Comparison of ENCODE assay signal across 9 cellular contexts in the genomic region with DNA sequence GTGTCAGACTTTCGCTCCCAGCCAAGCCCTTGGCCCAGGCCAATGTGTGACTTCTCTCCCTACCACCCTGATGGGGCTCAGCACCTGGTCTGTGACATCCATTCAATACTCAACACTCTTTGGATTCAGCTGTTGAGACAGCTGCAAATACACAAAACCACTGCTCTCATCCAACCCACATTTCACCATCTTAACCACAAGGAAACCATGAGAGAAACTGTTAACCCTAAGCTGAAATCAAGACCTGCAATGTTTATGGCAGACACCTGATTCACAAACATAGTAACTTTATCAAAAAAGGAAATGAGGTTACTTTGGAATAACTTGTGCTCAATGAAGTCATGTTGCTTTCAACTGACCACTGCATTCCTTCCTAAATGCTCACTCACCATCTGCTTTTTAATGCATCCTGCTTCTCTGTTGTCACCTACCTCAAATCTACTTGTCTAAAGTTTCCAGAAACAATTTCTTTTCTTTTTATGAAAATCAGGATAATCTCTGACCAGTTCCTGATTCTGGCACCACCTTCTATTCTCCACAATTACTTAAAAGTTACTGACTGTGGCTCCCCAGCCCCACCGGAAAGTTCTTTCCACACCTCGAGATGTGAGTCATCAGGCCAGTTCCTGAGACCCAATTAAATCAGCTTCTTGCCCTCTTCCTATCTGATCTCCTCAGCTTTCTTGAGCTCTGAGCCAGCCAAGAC.
A peak's percentile ranks its signal among the peaks of the same experiment; 100 is the strongest.
DNase-seq lines count a peak whose midpoint lies in the region; ATAC-seq and TF ChIP-seq lines count a peak whose summit lies in the region.
"Had no signal": no experiment of that assay in that cellular context is flagged by ENCODE, and none has a peak within 500 bp of the region (broad histone marks: within the 10 kb centered on the region; RNA-seq: fewer than 3 reads in every experiment).

No MANE protein-coding gene starts in this region.

- H3K9ac ChIP-seq in GM23248 = no peak overlapping the region

- in situ Hi-C loops in GM23248 (cut with MboI) = no loop called here

- no peaks in the 10 kb centered on the region for H3K36me3 Mint-ChIP-seq in CD8-positive, alpha-beta T cell
- no peaks in the 10 kb centered on the region for H3K36me3 Mint-ChIP-seq in endothelial cell (ENCODE audit: low read depth, unreplicated experiment)
- H3K36me3 Mint-ChIP-seq: memory B cell had no signal

- no peak overlapping the region for H3K27ac ChIP-seq in CD8-positive, alpha-beta T cell (ENCODE audit: low read depth, low read length)
- H3K27ac ChIP-seq in GM23248 (peak overlapping the region; percentile 36), PC-9 (peak overlapping the region; percentile 96), WERI-Rb-1 (no peak overlapping the region)

- no peaks in the 10 kb centered on the region for H3K36me3 ChIP-seq in CD8-positive, alpha-beta T cell (ENCODE audit: insufficient read depth, low read length)
- H3K36me3 ChIP-seq in GM23248 (ENCODE audit: low read depth) (no peaks in the 10 kb centered on the region), PC-9 (ENCODE audit: low read depth) (no peaks in the 10 kb centered on the region), WERI-Rb-1 (no peaks in the 10 kb centered on the region)

- whole genome bisulfite sequencing in GM23248 (ENCODE audit: low coverage in 1 of 2, low lambda C conversion rate in 2 of 2, missing lambda C conversion rate in 2 of 2), 2 experiments = 28 to 30% methylated on average over 3 of the region's 3 CpGs

- TSS peak; percentile 85 for BruUV-seq in PC-9 (replicated peaks; lab: Mats Ljungman, UMichigan)

- peaks cover 28% of the 10 kb centered on the region for H3F3A ChIP-seq in GM23248 (ENCODE audit: insufficient read depth)
- peaks cover 49% of the 10 kb centered on the region for H3F3A ChIP-seq in PC-9 (ENCODE audit: insufficient read depth, low read depth)

- H3K27ac Mint-ChIP-seq in CD8-positive, alpha-beta T cell = no peak overlapping the region
- no peak overlapping the region for H3K27ac Mint-ChIP-seq in endothelial cell (ENCODE audit: unreplicated experiment)
- H3K27ac Mint-ChIP-seq: memory B cell had no signal

- DNase-seq in CD8-positive, alpha-beta T cell = peak in 1 of 7 experiments; percentile 17
- DNase-seq in GM23248 = peak; percentile 90
- peak; percentile 58 to 99 for DNase-seq in PC-9
- peak; percentile 47 for DNase-seq in fibroblast of peridontal ligament (ENCODE audit: extremely low read depth)
- DNase-seq in mucosa of gallbladder (ENCODE audit: low spot score) = no peak
- DNase-seq in endothelial cell (ENCODE audit: low spot score) = no peak
- DNase-seq in WERI-Rb-1 = no peak
- DNase-seq in NCI-H1694 (lab: John Stamatoyannopoulos, UW) = no peak

- H4K20me1 ChIP-seq in GM23248 (ENCODE audit: insufficient read depth) = no peaks in the 10 kb centered on the region
- H4K20me1 ChIP-seq in PC-9 (ENCODE audit: insufficient read depth) = no peaks in the 10 kb centered on the region

- TF ChIP-seq CTCF in CD8-positive, alpha-beta T cell (IDR thresholded peaks at IDR 0.05) = no peak
- TF ChIP-seq CTCF in PC-9 (conservative IDR thresholded peaks at IDR 0.05) (no peak), endothelial cell (IDR thresholded peaks at IDR 0.05; ENCODE audit: unreplicated experiment) (no peak), WERI-Rb-1 (IDR thresholded peaks at IDR 0.05; ENCODE audit: low read depth, low read length) (no peak)

- no peak overlapping the region for H2AFZ ChIP-seq in GM23248
- no peak overlapping the region for H2AFZ ChIP-seq in PC-9

- no peaks in the 10 kb centered on the region for H3K9me2 ChIP-seq in GM23248 (ENCODE audit: insufficient read depth)
- H3K9me2 ChIP-seq in PC-9 (ENCODE audit: insufficient read depth) = no peaks in the 10 kb centered on the region

- H3K27me3 Mint-ChIP-seq in CD8-positive, alpha-beta T cell (ENCODE audit: low read depth) = peaks cover 54% of the 10 kb centered on the region
- H3K27me3 Mint-ChIP-seq in endothelial cell (ENCODE audit: unreplicated experiment) = peaks cover 5% of the 10 kb centered on the region

- POLR2A ChIA-PET in CD8-positive, alpha-beta T cell (lab: Charles Lee) = no interaction called here
- POLR2A ChIA-PET in PC-9 (lab: Charles Lee; ENCODE audit: unreplicated experiment) = interaction anchor here (0.5 to 0.7 kb wide), 4 partner anchors 17 to 1326 kb away, joined by 3 to 6 read pairs (median 4); no protein-coding TSS in a partner anchor

- CTCF ChIA-PET in CD8-positive, alpha-beta T cell (lab: Charles Lee) = interaction anchor here (1.2 to 1.9 kb wide), 2 partner anchors 34 to 98 kb away, joined by 4 to 6 read pairs; no protein-coding TSS in a partner anchor
- CTCF ChIA-PET in PC-9 (lab: Charles Lee) = interaction anchor here (0.8 kb wide), 1 partner anchor 18 kb away, joined by 3 read pairs; no protein-coding TSS in a partner anchor

- peaks cover 22% of the 10 kb centered on the region for H3K4me1 Mint-ChIP-seq in CD8-positive, alpha-beta T cell (ENCODE audit: low read depth)
- H3K4me1 Mint-ChIP-seq in endothelial cell (ENCODE audit: unreplicated experiment) = peaks cover 8% of the 10 kb centered on the region
- H3K4me1 Mint-ChIP-seq: memory B cell had no signal

- peaks cover 37% of the 10 kb centered on the region for H3K4me1 ChIP-seq in CD8-positive, alpha-beta T cell (ENCODE audit: insufficient read depth, low read length)
- H3K4me1 ChIP-seq in GM23248 (ENCODE audit: insufficient read depth) (peaks cover 42% of the 10 kb centered on the region), PC-9 (replicated peaks; ENCODE audit: insufficient read depth) (peaks cover 79% of the 10 kb centered on the region)

- no peaks in the 10 kb centered on the region for H3K9me3 Mint-ChIP-seq in CD8-positive, alpha-beta T cell
- H3K9me3 Mint-ChIP-seq in endothelial cell (ENCODE audit: unreplicated experiment) = no peaks in the 10 kb centered on the region
- H3K9me3 Mint-ChIP-seq: memory B cell had no signal

- intact Hi-C loops in CD8-positive, alpha-beta T cell (cut with DNase I, micrococcal nuclease) = loop anchor here in 1 of 2 experiments (5.0 kb wide), 1 partner anchor 754 kb away; no protein-coding TSS in a partner anchor
- intact Hi-C loops in PC-9 (cut with micrococcal nuclease; ENCODE audit: unreplicated experiment) = loop anchor here (2.0 kb wide), 1 partner anchor 17 kb away; no protein-coding TSS in a partner anchor

- no peak overlapping the region for H3K4me3 Mint-ChIP-seq in CD8-positive, alpha-beta T cell
- H3K4me3 Mint-ChIP-seq in endothelial cell (ENCODE audit: unreplicated experiment) = no peak overlapping the region
- H3K4me3 Mint-ChIP-seq: memory B cell had no signal

- no peaks in the 10 kb centered on the region for H3K27me3 ChIP-seq in CD8-positive, alpha-beta T cell (ENCODE audit: insufficient read depth, low read length)
- peaks cover 21% of the 10 kb centered on the region for H3K27me3 ChIP-seq in GM23248 (replicated peaks; ENCODE audit: insufficient read depth)
- no peaks in the 10 kb centered on the region for H3K27me3 ChIP-seq in PC-9 (ENCODE audit: insufficient read depth, low read depth)
- peaks cover 87% of the 10 kb centered on the region for H3K27me3 ChIP-seq in WERI-Rb-1 (ENCODE audit: insufficient read depth, low read depth, severe bottlenecking)

- H3K9me3 ChIP-seq in CD8-positive, alpha-beta T cell (ENCODE audit: low read length) = no peaks in the 10 kb centered on the region
- H3K9me3 ChIP-seq in GM23248 (ENCODE audit: low read depth) = no peaks in the 10 kb centered on the region
- peaks cover 7% of the 10 kb centered on the region; the same call in 1 of the 2 replicates for H3K9me3 ChIP-seq in PC-9 (ENCODE audit: insufficient read depth, low read depth)
- no peaks in the 10 kb centered on the region for H3K9me3 ChIP-seq in WERI-Rb-1 (ENCODE audit: severe bottlenecking)

- no peaks in the 10 kb centered on the region for H3K79me2 ChIP-seq in GM23248 (ENCODE audit: insufficient read depth)
- H3K79me2 ChIP-seq in PC-9 (ENCODE audit: low read depth) = no peaks in the 10 kb centered on the region

- H3K4me2 ChIP-seq in GM23248 (ENCODE audit: unreplicated experiment) = peak overlapping the region; percentile 54
- H3K4me2 ChIP-seq in PC-9 = peak overlapping the region; percentile 69

- H3K4me3 ChIP-seq in CD8-positive, alpha-beta T cell (ENCODE audit: low read depth, low read length) = no peak overlapping the region
- H3K4me3 ChIP-seq in GM23248 = peak overlapping the region; percentile 3; the same call in 1 of the 2 replicates
- H3K4me3 ChIP-seq in PC-9 = peak overlapping the region; percentile 12; the same call in 1 of the 2 replicates
- no peak overlapping the region for H3K4me3 ChIP-seq in WERI-Rb-1 (ENCODE audit: low read depth, low read length)

- ATAC-seq in CD8-positive, alpha-beta T cell = peak; percentile 34

Comparison
In these comparisons a context has a peak if more than half of its experiments do, and no peak if none do; other contexts are left out.
1. DNase-seq: peak in GM23248 (single experiment), PC-9 (2 of 2) and fibroblast of peridontal ligament (single experiment); none in mucosa of gallbladder (single experiment), endothelial cell (single experiment), WERI-Rb-1 (single experiment) and NCI-H1694 (single experiment).
2. H3K27ac ChIP-seq: peak in GM23248 (single experiment) and PC-9 (single experiment); none in CD8-positive, alpha-beta T cell (single experiment) and WERI-Rb-1 (single experiment).
3. H3K4me3 ChIP-seq: peak in GM23248 (single experiment) and PC-9 (single experiment); none in CD8-positive, alpha-beta T cell (single experiment) and WERI-Rb-1 (single experiment).